7 cellular contexts compared by ENCODE assay signal in the genomic region with DNA sequence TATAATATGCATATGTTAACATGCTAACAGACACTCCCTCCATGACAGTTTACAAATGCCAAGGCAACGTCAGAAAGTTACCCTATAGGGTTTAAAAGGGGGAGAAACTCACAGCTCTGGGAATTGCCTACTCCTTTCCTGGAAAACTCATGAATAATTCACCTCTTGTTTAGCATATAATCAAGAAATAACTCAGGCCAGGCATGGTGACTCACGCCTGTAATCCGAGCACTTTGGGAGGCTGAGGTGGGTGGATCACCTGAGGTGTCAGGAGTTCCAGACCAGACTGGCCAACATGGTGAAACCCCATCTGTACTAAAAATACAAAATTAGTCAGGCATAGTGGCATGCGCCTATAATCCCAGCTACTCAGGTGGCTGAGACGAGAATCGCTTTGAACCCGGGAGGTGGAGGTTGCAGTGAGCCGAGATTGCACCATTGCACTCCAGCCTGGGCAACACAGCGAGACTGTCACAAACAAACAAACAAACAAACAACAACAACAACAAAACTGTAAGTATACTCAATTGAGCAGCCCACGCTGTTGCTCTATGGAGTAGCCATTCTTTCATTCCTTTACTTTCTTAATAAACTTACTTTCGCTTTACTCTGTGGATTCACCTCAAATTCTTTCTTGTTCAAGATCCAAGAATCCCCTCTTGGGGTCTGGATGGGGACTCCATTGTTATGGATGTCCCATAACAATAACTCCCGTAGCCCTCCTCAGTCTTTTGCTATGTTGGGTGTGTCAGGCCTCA. TPM values are rescaled to one million over a fixed set of nuclear protein-coding genes. Genes with fewer than 3 reads are reported as not detected.
DNase-seq lines count a peak whose midpoint lies in the region; ATAC-seq and TF ChIP-seq lines count a peak whose summit lies in the region.
"Not testable (repeated sequence)": the region's sequence is repeated elsewhere in the genome, so short reads cannot be mapped to it uniquely, and the experiment has no call there.

No MANE protein-coding gene starts in this region.

- H3K9me3 ChIP-seq in SK-N-SH: not testable (repeated sequence)

- not testable (repeated sequence) for TF ChIP-seq EP300 in SK-N-SH (IDR thresholded peaks at IDR 0.05; ENCODE audit: borderline replicate concordance in 1 of 2, low read depth in 1 of 2, low read length in 1 of 2)

- peak; percentile 78 for ATAC-seq in activated CD8-positive, alpha-beta T cell treated with anti-CD3 and anti-CD28 coated beads for 36 hours
- peak; percentile 58 to 88 for ATAC-seq in activated naive CD4-positive, alpha-beta T cell treated with anti-CD3 and anti-CD28 coated beads, Interleukin-2, amount 50 U/mL, for 72 hours

- H4K20me1 ChIP-seq in SK-N-SH (ENCODE audit: insufficient read depth): not testable (repeated sequence)

- not testable (repeated sequence) for H3K27ac ChIP-seq in SK-N-SH (ENCODE audit: low read depth in 2 of 2, low read length in 1 of 2)
- peak overlapping the region; percentile 33 for H3K27ac ChIP-seq in epithelial cell of prostate

- not testable (repeated sequence) for H3K79me2 ChIP-seq in SK-N-SH (ENCODE audit: insufficient read depth)

- H3K36me3 ChIP-seq in SK-N-SH (replicated peaks in 1 of 2; ENCODE audit: control insufficient read depth in 1 of 2, insufficient read depth in 2 of 2, low read length in 1 of 2): not testable (repeated sequence)

- not testable (repeated sequence) for H3K4me1 Mint-ChIP-seq in activated CD8-positive, alpha-beta T cell treated with anti-CD3 and anti-CD28 coated beads for 36 hours (ENCODE audit: low read depth); nephron progenitor cell

- POLR2A ChIA-PET in SK-N-SH (lab: Yijun Ruan, JAX): not testable (repeated sequence)
- POLR2A ChIA-PET in activated CD8-positive, alpha-beta T cell treated with anti-CD3 and anti-CD28 coated beads for 36 hours (lab: Charles Lee): interaction anchor here (0.7 to 2.1 kb wide), 11 partner anchors 10 to 229 kb away, joined by 3 to 7 read pairs (median 3); a partner anchor contains a TSS

- 83% methylated on average over 12 of the region's 12 CpGs for WGBS in SK-N-SH (ENCODE audit: low lambda C conversion rate)

- not testable (repeated sequence) for H3K27me3 Mint-ChIP-seq in activated CD8-positive, alpha-beta T cell treated with anti-CD3 and anti-CD28 coated beads for 36 hours; nephron progenitor cell (ENCODE audit: low read depth, poor library complexity)

- H3K4me3 Mint-ChIP-seq in activated CD8-positive, alpha-beta T cell treated with anti-CD3 and anti-CD28 coated beads for 36 hours; nephron progenitor cell: not testable (repeated sequence)

- peak; percentile 48 for DNase-seq in HK-2 (ENCODE audit: unreplicated experiment)
- DNase-seq in SK-N-SH, nephron progenitor cell: not testable (repeated sequence)
- DNase-seq in activated CD8-positive, alpha-beta T cell treated with anti-CD3 and anti-CD28 coated beads for 36 hours: peak; percentile 84
- DNase-seq in activated naive CD4-positive, alpha-beta T cell treated with anti-CD3 and anti-CD28 coated beads, Interleukin-2, amount 50 U/mL, for 72 hours (ENCODE audit: low spot score in 2 of 2): peak; percentile 35 to 85
- DNase-seq in epithelial cell of prostate (ENCODE audit: low read depth, low spot score): peak; percentile 60
- DNase-seq in stimulated activated CD4-positive, alpha-beta T cell treated with anti-CD3 and anti-CD28 coated beads, Interleukin-2, amount 100 ng/mL, for 48 hours: peak; percentile 47 to 50

- not testable (repeated sequence) for H3K9me2 ChIP-seq in SK-N-SH

- H3K9me3 Mint-ChIP-seq in activated CD8-positive, alpha-beta T cell treated with anti-CD3 and anti-CD28 coated beads for 36 hours; activated naive CD4-positive, alpha-beta T cell treated with anti-CD3 and anti-CD28 coated beads, Interleukin-2, amount 50 U/mL, for 72 hours; nephron progenitor cell: not testable (repeated sequence)

- not testable (repeated sequence) for H3F3A ChIP-seq in SK-N-SH (replicated peaks; ENCODE audit: insufficient read depth)

- not testable (repeated sequence) for H2AFZ ChIP-seq in SK-N-SH (ENCODE audit: low read depth)

- TF ChIP-seq CTCF in SK-N-SH (IDR thresholded peaks at IDR 0.05); activated CD8-positive, alpha-beta T cell treated with anti-CD3 and anti-CD28 coated beads for 36 hours (IDR thresholded peaks at IDR 0.05); nephron progenitor cell (IDR thresholded peaks at IDR 0.05): not testable (repeated sequence)

- H3K4me1 ChIP-seq in SK-N-SH (ENCODE audit: control insufficient read depth in 1 of 2, insufficient read depth in 2 of 2, low read depth in 1 of 2, low read length in 1 of 2): not testable (repeated sequence)

- CTCF ChIA-PET in SK-N-SH (lab: Yijun Ruan, JAX): interaction anchor here (0.7 to 1.1 kb wide), 2 partner anchors 100 to 290 kb away, joined by 3 to 4 read pairs; no protein-coding TSS in a partner anchor
- CTCF ChIA-PET in activated CD8-positive, alpha-beta T cell treated with anti-CD3 and anti-CD28 coated beads for 36 hours (lab: Charles Lee): interaction anchor here (1.5 kb wide), 1 partner anchor 186 kb away, joined by 5 read pairs; no protein-coding TSS in a partner anchor

- H3K9ac ChIP-seq in SK-N-SH: not testable (repeated sequence)

- not testable (repeated sequence) for H3K27me3 ChIP-seq in SK-N-SH (ENCODE audit: insufficient read depth)

- not testable (repeated sequence) for H3K4me3 ChIP-seq in SK-N-SH (ENCODE audit: low read depth in 2 of 2, low read length in 1 of 2)

- H3K4me2 ChIP-seq in SK-N-SH: not testable (repeated sequence)

- peak overlapping the region; percentile 53 for H3K27ac Mint-ChIP-seq in activated CD8-positive, alpha-beta T cell treated with anti-CD3 and anti-CD28 coated beads for 36 hours
- H3K27ac Mint-ChIP-seq in activated naive CD4-positive, alpha-beta T cell treated with anti-CD3 and anti-CD28 coated beads, Interleukin-2, amount 50 U/mL, for 72 hours: peak overlapping the region; percentile 76 to 88
- H3K27ac Mint-ChIP-seq in nephron progenitor cell: peak overlapping the region; percentile 73

- intact Hi-C loops in activated CD8-positive, alpha-beta T cell treated with anti-CD3 and anti-CD28 coated beads for 36 hours (cut with micrococcal nuclease): loop anchor here (5.0 kb wide), 1 partner anchor 168 kb away; no protein-coding TSS in a partner anchor

- not testable (repeated sequence) for TF ChIP-seq RAD21 in SK-N-SH (IDR thresholded peaks at IDR 0.05; ENCODE audit: low read length)

- H3K36me3 Mint-ChIP-seq in activated CD8-positive, alpha-beta T cell treated with anti-CD3 and anti-CD28 coated beads for 36 hours (ENCODE audit: low read depth): peaks cover 54% of the 10 kb centered on the region
- peaks cover 25 to 51% of the 10 kb centered on the region in 2 donors for H3K36me3 Mint-ChIP-seq in activated naive CD4-positive, alpha-beta T cell treated with anti-CD3 and anti-CD28 coated beads, Interleukin-2, amount 50 U/mL, for 72 hours
- H3K36me3 Mint-ChIP-seq in nephron progenitor cell (ENCODE audit: low read depth): not testable (repeated sequence)

TF ChIP-seq in SK-N-SH, 30 proteins besides CTCF, POLR2A, EP300 and RAD21:
- TF ChIP-seq MEF2A (IDR thresholded peaks at IDR 0.05; ENCODE audit: borderline replicate concordance, low read depth): peak; percentile 33; the same call in 1 of the 2 replicates

RNA-seq across cellular contexts. Expression of a gene that starts 30.0 kb away (rescaled TPM):
- 177 and 194 TPM in 2 replicates for polyA plus RNA-seq in SK-N-SH (2012; rRNA removed)
- 231 and 292 TPM in 2 replicates for polyA plus RNA-seq in SK-N-SH (2012; cell fraction: cytosol; rRNA removed)
- 57.3 and 82.9 TPM in 2 replicates for polyA plus RNA-seq in SK-N-SH (2012; cell fraction: nucleus; rRNA removed)
- total RNA-seq in activated CD8-positive, alpha-beta T cell treated with anti-CD3 and anti-CD28 coated beads for 36 hours: 100 to 1,000 TPM; 476 to 491 TPM
- total RNA-seq in activated naive CD4-positive, alpha-beta T cell treated with anti-CD3 and anti-CD28 coated beads, Interleukin-2, amount 50 U/mL, for 72 hours: 100 to 1,000 TPM; 354 to 447 TPM
